15 cellular contexts compared by ENCODE assay signal in genomic region chr9:108056805-108057386, GRCh38.
A peak's percentile ranks its signal among the peaks of the same experiment; 100 is the strongest.
DNase-seq lines count a peak whose midpoint lies in the region; ATAC-seq, FAIRE-seq and TF ChIP-seq lines count a peak whose summit lies in the region.
"Had no signal": no experiment of that assay in that cellular context is flagged by ENCODE, and none has a peak within 500 bp of the region (broad histone marks: within the 10 kb centered on the region; RNA-seq: fewer than 3 reads in every experiment).

No MANE protein-coding gene starts in this region.

- no peaks in the 10 kb centered on the region for H3K27me3 Mint-ChIP-seq in activated CD4-positive, alpha-beta T cell treated with anti-CD3 and anti-CD28 coated beads, Interleukin-2, amount 10 ng/mL, durations not matched to agents 7 days and 5 days

- TF ChIP-seq CTCF in A549 (IDR thresholded peaks at IDR 0.05) (no peak), IMR-90 (conservative IDR thresholded peaks at IDR 0.05; ENCODE audit: low read depth, low read length) (no peak), cardiac fibroblast (IDR thresholded peaks at IDR 0.05; ENCODE audit: low read depth, low read length) (no peak)

- no peak overlapping the region for H3K23ac ChIP-seq in IMR-90 (ENCODE audit: low read depth, low read length)

- POLR2A ChIA-PET in A549 (lab: Yijun Ruan, JAX) (interaction anchor here (0.7 to 1.3 kb wide), 3 partner anchors 567 to 706 kb away, joined by 3 to 5 read pairs (median 5); partner anchors contain the start of gene KLF4), IMR-90 (lab: Charles Lee; ENCODE audit: unreplicated experiment) (interaction anchor here (0.6 kb wide), 1 partner anchor 8 kb away, joined by 8 read pairs; no protein-coding TSS in a partner anchor)
- POLR2A ChIA-PET in activated CD4-positive, alpha-beta T cell treated with anti-CD3 and anti-CD28 coated beads, Interleukin-2, amount 10 ng/mL, durations not matched to agents 7 days and 5 days (lab: Charles Lee): no interaction called here

- BruUV-seq in IMR-90 (replicated peaks; lab: Mats Ljungman, UMichigan): no TSS peak

- peak overlapping the region; percentile 78 for H3K4me2 ChIP-seq in A549
- peak overlapping the region; percentile 38 for H3K4me2 ChIP-seq in IMR-90 (ENCODE audit: low read depth, low read length)

- H3K4ac ChIP-seq in IMR-90 (ENCODE audit: low read depth, low read length): no peak overlapping the region

- H3K27ac ChIP-seq in A549 (peak overlapping the region; percentile 88), IMR-90 (ENCODE audit: insufficient read depth, low read length) (no peak overlapping the region; the same call in 1 of the 2 replicates)
- H3K27ac ChIP-seq: thoracic aorta, VCaP had no signal

- 0% methylated on average over 1 of the region's 1 CpG for WGBS in A549 (ENCODE audit: missing lambda C conversion rate)
- WGBS in IMR-90 (ENCODE audit: extremely low coverage in 2 of 2, insufficient read length in 1 of 2), 2 experiments: no CpG with 5 or more reads among the region's 1 CpG

- TF ChIP-seq RAD21 in A549 (conservative IDR thresholded peaks at IDR 0.05 in 1 of 2, IDR thresholded peaks at IDR 0.05 in 1 of 2) (peak; percentile 1 to 19; a peak in 1 of 5 replicates), IMR-90 (IDR thresholded peaks at IDR 0.05; ENCODE audit: low read length) (no peak)

- no peak for FAIRE-seq in A549 (lab: Jason Lieb, UNC)
- FAIRE-seq: colon had no signal

- H3K4me3 ChIP-seq in A549 (peak overlapping the region; percentile 19; the same call in 1 of the 3 replicates), IMR-90 (ENCODE audit: insufficient read depth, low read depth, low read length) (no peak overlapping the region), cardiac fibroblast (replicated peaks in 1 of 2; ENCODE audit: low read depth in 2 of 2, low read length in 2 of 2) (peak overlapping the region in 1 of 2 donors; percentile 39)
- H3K4me3 ChIP-seq: thoracic aorta had no signal

- H3K18ac ChIP-seq in IMR-90 (ENCODE audit: low read depth, low read length): no peak overlapping the region

- peaks cover 16% of the 10 kb centered on the region for H3K9me1 ChIP-seq in IMR-90 (ENCODE audit: insufficient read depth, low read length)

- no peaks in the 10 kb centered on the region for H3K36me3 ChIP-seq in IMR-90 (ENCODE audit: control insufficient read depth, insufficient read depth, low read length)
- H3K36me3 ChIP-seq: thoracic aorta had no signal

- H4K8ac ChIP-seq in IMR-90 (ENCODE audit: low read depth in 2 of 2, low read length in 2 of 2): peak overlapping the region in 1 of 2 experiments; percentile 70; a peak in 1 of 4 replicates

- no peaks in the 10 kb centered on the region for H3K36me3 Mint-ChIP-seq in activated CD4-positive, alpha-beta T cell treated with anti-CD3 and anti-CD28 coated beads, Interleukin-2, amount 10 ng/mL, durations not matched to agents 7 days and 5 days (ENCODE audit: low read depth)

- H3K56ac ChIP-seq in IMR-90 (ENCODE audit: extremely low read depth, insufficient read depth, low read length): no peak overlapping the region

- dilution Hi-C loops in IMR-90 (cut with HindIII; ENCODE audit: low sequenced_read_pairs, unreplicated experiment): no loop called here

- H4K5ac ChIP-seq in IMR-90 (ENCODE audit: low read depth, low read length): no peak overlapping the region

- H3K9ac ChIP-seq in IMR-90 (ENCODE audit: low read depth, low read length): no peak overlapping the region

- no peak overlapping the region for H4K91ac ChIP-seq in IMR-90 (ENCODE audit: insufficient read depth, low read depth, low read length)

- no peak overlapping the region for H3K4me3 Mint-ChIP-seq in activated CD4-positive, alpha-beta T cell treated with anti-CD3 and anti-CD28 coated beads, Interleukin-2, amount 10 ng/mL, durations not matched to agents 7 days and 5 days
- H3K4me3 Mint-ChIP-seq: activated T-cell treated with anti-CD3 and anti-CD28 coated beads, Interleukin-2, amount 50 U/mL, for 4 hours; nephron progenitor cell had no signal

- no peak for TF ChIP-seq EP300 in A549 (IDR thresholded peaks at IDR 0.05)

- peak; percentile 76 to 80 for ATAC-seq in A549
- ATAC-seq in IMR-90 (ENCODE audit: low read depth): peak; percentile 47
- ATAC-seq in HG03097 (IDR thresholded peaks at IDR 0.05; ENCODE audit: low FRiP score, unreplicated experiment): no peak
- ATAC-seq: activated T-cell treated with anti-CD3 and anti-CD28 coated beads, Interleukin-2, amount 50 U/mL, for 4 hours had no signal

- DNase-seq in A549 (ENCODE audit: low read depth in 1 of 2, low spot score in 1 of 2): peak; percentile 54 to 67
- DNase-seq in IMR-90: peak; percentile 88
- DNase-seq in cardiac fibroblast (ENCODE audit: low read depth in 2 of 2): peak; percentile 43 to 90
- peak; percentile 54 to 67 for DNase-seq in lung microvascular endothelial cell (ENCODE audit: low read depth in 2 of 2)
- no peak for DNase-seq in HuH-7 (ENCODE audit: low spot score)
- DNase-seq in activated CD4-positive, alpha-beta T cell treated with anti-CD3 and anti-CD28 coated beads, Interleukin-2, amount 10 ng/mL, durations not matched to agents 7 days and 5 days: no peak
- no peak for DNase-seq in C1 segment of cervical spinal cord (lab: John Stamatoyannopoulos, UW)
- DNase-seq: activated T-cell treated with anti-CD3 and anti-CD28 coated beads, Interleukin-2, amount 50 U/mL, for 4 hours; NCI-H146; nephron progenitor cell; stimulated activated CD4-positive, alpha-beta T cell treated with anti-CD3 and anti-CD28 coated beads, Interleukin-4, amount 100 ng/mL, for 1 hour had no signal

- H2AK5ac ChIP-seq in IMR-90 (ENCODE audit: low read depth, low read length): no peak overlapping the region

- H4K20me1 ChIP-seq in IMR-90 (ENCODE audit: insufficient read depth, low read length): no peaks in the 10 kb centered on the region

- H3K4me1 ChIP-seq in A549 (peaks cover 43% of the 10 kb centered on the region), IMR-90 (ENCODE audit: control insufficient read depth, insufficient read depth, low read length) (peaks cover 25% of the 10 kb centered on the region)

- H2BK20ac ChIP-seq in IMR-90 (ENCODE audit: low read depth, low read length): no peak overlapping the region

- H3K4me1 Mint-ChIP-seq in activated CD4-positive, alpha-beta T cell treated with anti-CD3 and anti-CD28 coated beads, Interleukin-2, amount 10 ng/mL, durations not matched to agents 7 days and 5 days: no peaks in the 10 kb centered on the region

- H3K9me3 Mint-ChIP-seq in activated CD4-positive, alpha-beta T cell treated with anti-CD3 and anti-CD28 coated beads, Interleukin-2, amount 10 ng/mL, durations not matched to agents 7 days and 5 days: no peaks in the 10 kb centered on the region
- H3K9me3 Mint-ChIP-seq: activated T-cell treated with anti-CD3 and anti-CD28 coated beads, Interleukin-2, amount 50 U/mL, for 4 hours; nephron progenitor cell had no signal

- no peak overlapping the region for H2BK120ac ChIP-seq in IMR-90 (ENCODE audit: low read depth, low read length)

- peak overlapping the region; percentile 90 for H2BK5ac ChIP-seq in IMR-90 (ENCODE audit: low read depth, low read length, poor library complexity, severe bottlenecking)

- no peak overlapping the region for H2AK9ac ChIP-seq in IMR-90 (replicated peaks; ENCODE audit: low read depth, low read length, poor library complexity)

- no peak overlapping the region for H3K14ac ChIP-seq in IMR-90 (replicated peaks; ENCODE audit: low read depth, low read length)

- H2BK15ac ChIP-seq in IMR-90 (ENCODE audit: low read depth, low read length): no peak overlapping the region

- CTCF ChIA-PET in A549 (lab: Yijun Ruan, JAX) (interaction anchor here (0.6 to 0.7 kb wide), 4 partner anchors 12 to 692 kb away, joined by 3 read pairs; no protein-coding TSS in a partner anchor), IMR-90 (lab: Yijun Ruan, JAX) (interaction anchor here (0.6 kb wide), 1 partner anchor 1674 kb away, joined by 4 read pairs; no protein-coding TSS in a partner anchor)
- CTCF ChIA-PET in activated CD4-positive, alpha-beta T cell treated with anti-CD3 and anti-CD28 coated beads, Interleukin-2, amount 10 ng/mL, durations not matched to agents 7 days and 5 days (lab: Charles Lee): no interaction called here

- intact Hi-C loops in IMR-90 (cut with micrococcal nuclease): loop anchor here (2.0 to 10.0 kb wide), 7 partner anchors 130 to 510 kb away; no protein-coding TSS in a partner anchor

- H3K27me3 ChIP-seq in IMR-90 (ENCODE audit: control insufficient read depth, insufficient read depth, low read length): no peaks in the 10 kb centered on the region

- no peaks in the 10 kb centered on the region for H3K79me1 ChIP-seq in IMR-90 (ENCODE audit: low read depth in 1 of 2, low read length in 2 of 2)

- TF ChIP-seq POLR2A in A549 (IDR thresholded peaks at IDR 0.05; ENCODE audit: low read length) (no peak), IMR-90 (IDR thresholded peaks at IDR 0.05; ENCODE audit: low read depth, low read length) (no peak)

- H2AFZ ChIP-seq in IMR-90 (replicated peaks; ENCODE audit: low read length, poor library complexity): no peak overlapping the region

- in situ Hi-C loops in IMR-90 (cut with MboI; ENCODE audit: low sequenced_read_pairs): no loop called here

- H3K9me3 ChIP-seq in A549 (no peaks in the 10 kb centered on the region), IMR-90 (ENCODE audit: control insufficient read depth, insufficient read depth, low read length) (no peaks in the 10 kb centered on the region)
- H3K9me3 ChIP-seq: thoracic aorta had no signal

- H3K27ac Mint-ChIP-seq in activated CD4-positive, alpha-beta T cell treated with anti-CD3 and anti-CD28 coated beads, Interleukin-2, amount 10 ng/mL, durations not matched to agents 7 days and 5 days: no peak overlapping the region
- H3K27ac Mint-ChIP-seq: nephron progenitor cell had no signal

TF ChIP-seq in A549, 52 proteins besides CTCF, POLR2A, EP300 and RAD21 (continues in another document):
- TF ChIP-seq USF2 (IDR thresholded peaks at IDR 0.05) (no peak), HOXB5 (CRISPR knock-in tag; IDR thresholded peaks at IDR 0.05) (no peak)

TF ChIP-seq in IMR-90, 13 proteins besides CTCF, POLR2A, EP300 and RAD21 (continues in another document):
- TF ChIP-seq USF2 (IDR thresholded peaks at IDR 0.05; ENCODE audit: low read depth, low read length) (no peak), FOS (IDR thresholded peaks at IDR 0.05; ENCODE audit: low read depth, low read length) (peak; percentile 84)

Comparison
In these comparisons a context has a peak if more than half of its experiments do, and no peak if none do; other contexts are left out.
1. DNase-seq: peak in A549 (2 of 2), IMR-90 (single experiment), cardiac fibroblast (2 of 2) and lung microvascular endothelial cell (2 of 2); none in HuH-7 (single experiment), activated CD4-positive, alpha-beta T cell treated with anti-CD3 and anti-CD28 coated beads, Interleukin-2, amount 10 ng/mL, durations not matched to agents 7 days and 5 days (single experiment) and C1 segment of cervical spinal cord (0 of 14).